ENCODE assay signal across 22 cellular contexts in the genomic region with DNA sequence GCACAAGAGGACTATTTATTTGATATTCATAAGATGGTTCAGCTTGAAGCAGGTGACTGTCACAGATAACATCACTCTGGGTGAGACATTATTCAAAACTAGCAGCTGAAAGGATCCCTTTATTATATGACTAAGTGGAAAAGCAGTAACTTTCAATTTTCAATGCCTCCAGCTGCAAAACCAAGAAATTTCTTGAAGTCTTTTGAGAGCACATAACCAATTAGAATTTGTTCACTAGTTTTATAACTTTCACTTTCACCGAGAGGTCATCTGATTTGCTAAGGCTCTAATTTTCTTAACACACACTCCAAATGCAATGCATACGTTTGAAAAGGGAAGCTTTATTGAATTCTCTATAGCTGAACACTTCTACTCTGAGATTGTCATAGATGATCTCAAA.
DNase-seq lines count a peak whose midpoint lies in the region; ATAC-seq and TF ChIP-seq lines count a peak whose summit lies in the region.
"Had no signal": no experiment of that assay in that cellular context is flagged by ENCODE, and none has a peak within 500 bp of the region (broad histone marks: within the 10 kb centered on the region; RNA-seq: fewer than 3 reads in every experiment).

No MANE protein-coding gene starts in this region.

- no peak overlapping the region for H3K4me3 ChIP-seq in heart left ventricle
- H3K4me3 ChIP-seq in tibial nerve, result no peak overlapping the region
- H3K4me3 ChIP-seq: ascending aorta, testis had no signal

- CTCF ChIA-PET in activated CD4-positive, alpha-beta T cell treated with anti-CD3 and anti-CD28 coated beads for 36 hours (lab: Charles Lee), result interaction anchor here (0.6 to 1.4 kb wide), 3 partner anchors 10 to 65 kb away, joined by 3 to 6 read pairs (median 3); no protein-coding TSS in a partner anchor
- CTCF ChIA-PET in activated CD4-positive, alpha-beta T cell treated with anti-CD3 and anti-CD28 coated beads, Interleukin-2, amount 10 ng/mL, durations not matched to agents 7 days and 5 days (lab: Charles Lee), result interaction anchor here (1.1 kb wide), 1 partner anchor 750 kb away, joined by 3 read pairs; no protein-coding TSS in a partner anchor

- H3K4me3 Mint-ChIP-seq in activated CD4-positive, alpha-beta T cell treated with anti-CD3 and anti-CD28 coated beads for 36 hours, result no peak overlapping the region
- no peak overlapping the region for H3K4me3 Mint-ChIP-seq in activated CD4-positive, alpha-beta T cell treated with anti-CD3 and anti-CD28 coated beads, Interleukin-2, amount 10 ng/mL, durations not matched to agents 7 days and 5 days
- no peak overlapping the region for H3K4me3 Mint-ChIP-seq in stimulated activated effector memory CD8-positive, alpha-beta T cell treated with anti-CD3 and anti-CD28 coated beads, Interleukin-12 subunit alpha, Interleukin-12 subunit beta, amount 100 ng/mL, for 72 hours
- H3K4me3 Mint-ChIP-seq: activated B cell treated with CpG ODN at 0.5 μM for 24 hours; activated CD8-positive, alpha-beta memory T cell treated with anti-CD3 and anti-CD28 coated beads, Interleukin-2, amount 10 ng/mL, durations not matched to agents 7 days and 5 days; natural killer cell had no signal

- peaks cover 10% of the 10 kb centered on the region for H3K9me3 Mint-ChIP-seq in activated CD4-positive, alpha-beta T cell treated with anti-CD3 and anti-CD28 coated beads for 36 hours (ENCODE audit: low read depth)
- H3K9me3 Mint-ChIP-seq in activated CD4-positive, alpha-beta T cell treated with anti-CD3 and anti-CD28 coated beads, Interleukin-2, amount 10 ng/mL, durations not matched to agents 7 days and 5 days, result peaks cover 10% of the 10 kb centered on the region
- peaks cover 21% of the 10 kb centered on the region for H3K9me3 Mint-ChIP-seq in stimulated activated effector memory CD8-positive, alpha-beta T cell treated with anti-CD3 and anti-CD28 coated beads, Interleukin-12 subunit alpha, Interleukin-12 subunit beta, amount 100 ng/mL, for 72 hours

- no peak for TF ChIP-seq EP300 in tibial nerve (IDR thresholded peaks at IDR 0.05)

- no peak for TF ChIP-seq POLR2A in heart left ventricle (IDR thresholded peaks at IDR 0.05)
- TF ChIP-seq POLR2A in tibial nerve (IDR thresholded peaks at IDR 0.05), result no peak

- no peak overlapping the region for H3K27ac Mint-ChIP-seq in activated CD4-positive, alpha-beta T cell treated with anti-CD3 and anti-CD28 coated beads for 36 hours
- no peak overlapping the region for H3K27ac Mint-ChIP-seq in activated CD4-positive, alpha-beta T cell treated with anti-CD3 and anti-CD28 coated beads, Interleukin-2, amount 10 ng/mL, durations not matched to agents 7 days and 5 days
- H3K27ac Mint-ChIP-seq in stimulated activated effector memory CD8-positive, alpha-beta T cell treated with anti-CD3 and anti-CD28 coated beads, Interleukin-12 subunit alpha, Interleukin-12 subunit beta, amount 100 ng/mL, for 72 hours, result no peak overlapping the region
- H3K27ac Mint-ChIP-seq: activated B cell treated with CpG ODN at 0.5 μM for 24 hours; activated CD8-positive, alpha-beta memory T cell treated with anti-CD3 and anti-CD28 coated beads, Interleukin-2, amount 10 ng/mL, durations not matched to agents 7 days and 5 days; natural killer cell had no signal

- TF ChIP-seq CTCF in heart left ventricle (IDR thresholded peaks at IDR 0.05), result no peak
- no peak for TF ChIP-seq CTCF in tibial nerve (IDR thresholded peaks at IDR 0.05)

- H3K27ac ChIP-seq in heart left ventricle, result no peak overlapping the region
- H3K27ac ChIP-seq in tibial nerve, result no peak overlapping the region
- H3K27ac ChIP-seq: ascending aorta, C4-2B, parathyroid adenoma, testis had no signal

- peak; percentile 51 for ATAC-seq in activated CD4-positive, alpha-beta T cell treated with anti-CD3 and anti-CD28 coated beads for 36 hours
- ATAC-seq in stimulated activated effector memory CD8-positive, alpha-beta T cell treated with anti-CD3 and anti-CD28 coated beads, Interleukin-12 subunit alpha, Interleukin-12 subunit beta, amount 100 ng/mL, for 72 hours, result peak; percentile 42
- ATAC-seq in heart left ventricle, result no peak
- ATAC-seq: activated CD8-positive, alpha-beta memory T cell treated with anti-CD3 and anti-CD28 coated beads, Interleukin-2, amount 10 ng/mL, durations not matched to agents 7 days and 5 days; natural killer cell; Right ventricle myocardium inferior had no signal

- peaks cover 1% of the 10 kb centered on the region for H3K27me3 Mint-ChIP-seq in activated CD4-positive, alpha-beta T cell treated with anti-CD3 and anti-CD28 coated beads for 36 hours
- H3K27me3 Mint-ChIP-seq in activated CD4-positive, alpha-beta T cell treated with anti-CD3 and anti-CD28 coated beads, Interleukin-2, amount 10 ng/mL, durations not matched to agents 7 days and 5 days, result peaks cover 15% of the 10 kb centered on the region

- no peak for DNase-seq in activated CD4-positive, alpha-beta T cell treated with anti-CD3 and anti-CD28 coated beads for 36 hours
- no peak for DNase-seq in activated CD4-positive, alpha-beta T cell treated with anti-CD3 and anti-CD28 coated beads, Interleukin-2, amount 10 ng/mL, durations not matched to agents 7 days and 5 days
- DNase-seq in NAMALWA (ENCODE audit: low spot score) (peak; percentile 35), epidermal melanocyte (ENCODE audit: insufficient read length, low spot score) (peak; percentile 22), heart left ventricle (no peak), tibial nerve (ENCODE audit: low spot score in 2 of 2) (no peak), AG20443 (ENCODE audit: low spot score) (no peak)
- DNase-seq in stimulated activated effector memory CD8-positive, alpha-beta T cell treated with anti-CD3 and anti-CD28 coated beads, Interleukin-12 subunit alpha, Interleukin-12 subunit beta, amount 100 ng/mL, for 72 hours (ENCODE audit: low spot score in 2 of 2), result no peak
- DNase-seq: 8988T; activated B cell treated with CpG ODN at 0.5 μM for 24 hours; activated CD8-positive, alpha-beta memory T cell treated with anti-CD3 and anti-CD28 coated beads, Interleukin-2, amount 10 ng/mL, durations not matched to agents 7 days and 5 days; cerebellar nuclear complex; effector memory CD4-positive, alpha-beta T cell; natural killer cell; NCI-H2029; NCI-H446; stimulated activated CD4-positive, alpha-beta T cell treated with anti-CD3 and anti-CD28 coated beads, Interleukin-4, amount 100 ng/mL, for 4 hours; testis had no signal

- POLR2A ChIA-PET in activated CD4-positive, alpha-beta T cell treated with anti-CD3 and anti-CD28 coated beads for 36 hours (lab: Charles Lee), result interaction anchor here (0.7 kb wide), 1 partner anchor 92 kb away, joined by 4 read pairs; no protein-coding TSS in a partner anchor
- POLR2A ChIA-PET in activated CD4-positive, alpha-beta T cell treated with anti-CD3 and anti-CD28 coated beads, Interleukin-2, amount 10 ng/mL, durations not matched to agents 7 days and 5 days (lab: Charles Lee), result no interaction called here

- intact Hi-C loops in activated CD4-positive, alpha-beta T cell treated with anti-CD3 and anti-CD28 coated beads for 36 hours (cut with DNase I, micrococcal nuclease), result no loop called here
- intact Hi-C loops in heart left ventricle (cut with DNase I), result loop anchor here in 1 of 10 donors (10.0 kb wide), 1 partner anchor 748 kb away; the partner anchor contains the start of gene KLHDC10

- H3K9me3 ChIP-seq in heart left ventricle (peaks cover 0 to 30% (median 14%) of the 10 kb centered on the region in 12 donors), tibial nerve (peaks cover 0 to 29% (median 4%) of the 10 kb centered on the region in 4 donors)
- H3K9me3 ChIP-seq: testis had no signal

- H3K36me3 ChIP-seq in heart left ventricle (no peaks in the 10 kb centered on the region), tibial nerve (no peaks in the 10 kb centered on the region)
- H3K36me3 ChIP-seq: ascending aorta had no signal

- H3K4me1 ChIP-seq in heart left ventricle (no peaks in the 10 kb centered on the region), tibial nerve (peaks cover 0 to 5% (median 0%) of the 10 kb centered on the region in 4 donors)
- H3K4me1 ChIP-seq: ascending aorta, parathyroid adenoma, testis had no signal

- H3K27me3 ChIP-seq in heart left ventricle (no peaks in the 10 kb centered on the region), tibial nerve (no peaks in the 10 kb centered on the region)
- H3K27me3 ChIP-seq: ascending aorta, testis had no signal

- WGBS in heart left ventricle, 4 donors, result 57 to 66% (median 63%) methylated on average over 2 of the region's 2 CpGs
- WGBS in tibial nerve, 2 donors, result 21 to 29% methylated on average over 2 of the region's 2 CpGs

- peaks cover 2% of the 10 kb centered on the region for H3K36me3 Mint-ChIP-seq in activated CD4-positive, alpha-beta T cell treated with anti-CD3 and anti-CD28 coated beads for 36 hours (ENCODE audit: low read depth)
- H3K36me3 Mint-ChIP-seq in activated CD4-positive, alpha-beta T cell treated with anti-CD3 and anti-CD28 coated beads, Interleukin-2, amount 10 ng/mL, durations not matched to agents 7 days and 5 days (ENCODE audit: low read depth), result peaks cover 8% of the 10 kb centered on the region
- H3K36me3 Mint-ChIP-seq in stimulated activated effector memory CD8-positive, alpha-beta T cell treated with anti-CD3 and anti-CD28 coated beads, Interleukin-12 subunit alpha, Interleukin-12 subunit beta, amount 100 ng/mL, for 72 hours, result no peaks in the 10 kb centered on the region

- H3K4me1 Mint-ChIP-seq in activated CD4-positive, alpha-beta T cell treated with anti-CD3 and anti-CD28 coated beads for 36 hours, result peaks cover 9% of the 10 kb centered on the region
- peaks cover 13% of the 10 kb centered on the region for H3K4me1 Mint-ChIP-seq in activated CD4-positive, alpha-beta T cell treated with anti-CD3 and anti-CD28 coated beads, Interleukin-2, amount 10 ng/mL, durations not matched to agents 7 days and 5 days
- H3K4me1 Mint-ChIP-seq in stimulated activated effector memory CD8-positive, alpha-beta T cell treated with anti-CD3 and anti-CD28 coated beads, Interleukin-12 subunit alpha, Interleukin-12 subunit beta, amount 100 ng/mL, for 72 hours, result no peaks in the 10 kb centered on the region
- H3K4me1 Mint-ChIP-seq: activated CD8-positive, alpha-beta memory T cell treated with anti-CD3 and anti-CD28 coated beads, Interleukin-2, amount 10 ng/mL, durations not matched to agents 7 days and 5 days; natural killer cell had no signal

Comparison
In these comparisons a context has a peak if more than half of its experiments do, and no peak if none do; other contexts are left out.
1. ATAC-seq: peak in activated CD4-positive, alpha-beta T cell treated with anti-CD3 and anti-CD28 coated beads for 36 hours (single experiment) and stimulated activated effector memory CD8-positive, alpha-beta T cell treated with anti-CD3 and anti-CD28 coated beads, Interleukin-12 subunit alpha, Interleukin-12 subunit beta, amount 100 ng/mL, for 72 hours (single experiment); none in heart left ventricle (0 of 4).
2. DNase-seq: peak in NAMALWA (single experiment) and epidermal melanocyte (single experiment); none in activated CD4-positive, alpha-beta T cell treated with anti-CD3 and anti-CD28 coated beads for 36 hours (single experiment), activated CD4-positive, alpha-beta T cell treated with anti-CD3 and anti-CD28 coated beads, Interleukin-2, amount 10 ng/mL, durations not matched to agents 7 days and 5 days (single experiment), stimulated activated effector memory CD8-positive, alpha-beta T cell treated with anti-CD3 and anti-CD28 coated beads, Interleukin-12 subunit alpha, Interleukin-12 subunit beta, amount 100 ng/mL, for 72 hours (0 of 2), heart left ventricle (0 of 5), tibial nerve (0 of 2) and AG20443 (single experiment).